Comparison of ENCODE assay signal across 15 cellular contexts in genomic region chr5:87401626-87402025, GRCh38.
"Had no signal": no experiment of that assay in that cellular context is flagged by ENCODE, and none has a peak within 500 bp of the region (broad histone marks: within the 10 kb centered on the region; RNA-seq: fewer than 3 reads in every experiment).

No MANE protein-coding gene starts in this region.

- DNase-seq: colonic mucosa; dermis blood vessel endothelial cell; erythroblast; foreskin keratinocyte; naive thymus-derived CD4-positive, alpha-beta T cell; ovary; small intestine; stimulated activated CD4-positive, alpha-beta T cell treated with anti-CD3 and anti-CD28 coated beads, Interleukin-2, amount 100 ng/mL, for 48 hours; stimulated activated naive CD4-positive, alpha-beta T cell treated with Interleukin-2 at 50 U/mL for 16 hours; tibial artery; upper lobe of right lung had no signal

- H3K4me1 Mint-ChIP-seq: neural crest cell had no signal

- H3K9me3 Mint-ChIP-seq: neural crest cell had no signal

- H3K9me3 ChIP-seq: colonic mucosa, ovary, right atrium auricular region, tibial artery, upper lobe of right lung, vagina had no signal

- H3K4me3 ChIP-seq: colonic mucosa, ovary, right atrium auricular region, tibial artery, upper lobe of right lung, vagina had no signal

- H3K36me3 ChIP-seq: ovary had no signal

- H3K4me3 Mint-ChIP-seq: naive thymus-derived CD4-positive, alpha-beta T cell; neural crest cell had no signal

- H3K4me1 ChIP-seq: colonic mucosa had no signal

- H3K27ac ChIP-seq: colonic mucosa, foreskin keratinocyte, ovary, right atrium auricular region, tibial artery, upper lobe of right lung, vagina had no signal

- ATAC-seq: foreskin keratinocyte; naive thymus-derived CD4-positive, alpha-beta T cell; upper lobe of right lung had no signal

- FAIRE-seq: endothelial cell of umbilical vein, small intestine had no signal

- H3K27me3 Mint-ChIP-seq: naive thymus-derived CD4-positive, alpha-beta T cell had no signal
